ENCODE assay signal across 8 cellular contexts in the genomic region with DNA sequence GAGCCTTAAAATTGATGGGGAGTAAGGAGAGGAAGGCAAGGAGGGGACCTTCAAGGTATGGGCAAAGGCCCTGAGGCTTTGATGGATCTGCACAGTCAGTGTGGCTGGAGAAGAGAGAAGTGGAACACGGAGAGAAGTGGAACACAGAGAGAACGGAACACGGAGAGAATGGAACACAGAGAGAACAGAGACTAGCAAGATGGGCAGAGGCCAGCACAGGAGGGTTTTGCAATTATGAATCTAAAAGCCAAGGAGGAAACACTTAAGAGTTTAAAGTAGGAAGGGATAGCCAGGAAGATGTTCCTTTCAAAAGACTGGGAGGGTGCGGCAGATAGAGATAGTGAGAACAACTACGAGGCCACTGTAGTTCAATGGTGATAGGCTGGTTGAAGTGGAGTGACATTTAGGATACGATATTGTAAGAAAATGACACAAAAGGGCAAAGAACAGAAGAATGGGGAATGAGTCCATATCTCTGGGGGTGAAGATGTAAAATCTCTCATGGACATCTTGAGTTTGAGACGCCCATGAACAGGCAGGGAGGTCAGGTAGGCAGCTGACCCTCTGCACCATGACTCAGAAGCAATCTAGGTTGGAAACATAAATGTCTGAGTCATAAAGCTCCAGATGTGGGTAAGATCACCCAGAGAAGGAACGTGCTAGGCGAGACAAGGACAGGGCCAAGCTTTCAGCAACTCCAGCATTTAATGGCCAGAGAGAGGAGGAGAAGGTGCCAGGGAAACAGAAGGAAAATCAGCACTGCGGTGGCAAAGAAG. TPM values are rescaled to one million over a fixed set of nuclear protein-coding genes. Genes with fewer than 3 reads are reported as not detected.
DNase-seq lines count a peak whose midpoint lies in the region; ATAC-seq lines count a peak whose summit lies in the region.

No MANE protein-coding gene starts in this region.

- no peaks in the 10 kb centered on the region for H3K27me3 ChIP-seq in BLaER1 treated with 17β-estradiol and CSF1 and Interleukin-3, amounts not matched to agents 10 nM and 100 nM

- ATAC-seq in natural killer cell treated with Interleukin-12 subunit alpha and Interleukin-12 subunit beta and Interleukin-15 and Interleukin-18, amount 100 ng/mL, for 72 hours = peak in 1 of 2 donors; percentile 76
- ATAC-seq in HG02970 (IDR thresholded peaks at IDR 0.05; ENCODE audit: low FRiP score, unreplicated experiment) = no peak

- no peak overlapping the region for H3K4me3 ChIP-seq in BLaER1 treated with 17β-estradiol and CSF1 and Interleukin-3, amounts not matched to agents 10 nM and 100 nM

- H3K36me3 ChIP-seq in BLaER1 treated with 17β-estradiol and CSF1 and Interleukin-3, amounts not matched to agents 10 nM and 100 nM = peaks cover 72 to 100% (median 98%) of the 10 kb centered on the region in 11 experiments

- DNase-seq in LoVo (ENCODE audit: low spot score) (peak; percentile 74), dedifferentiated amniotic fluid mesenchymal stem cell (ENCODE audit: extremely low spot score) (peak; percentile 47), medulla oblongata (ENCODE audit: extremely low spot score) (no peak), NCI-H446 (lab: John Stamatoyannopoulos, UW) (no peak), hypothalamus (lab: John Stamatoyannopoulos, UW) (no peak)
- DNase-seq in natural killer cell treated with Interleukin-12 subunit alpha and Interleukin-12 subunit beta and Interleukin-15 and Interleukin-18, amount 100 ng/mL, for 72 hours (ENCODE audit: low spot score) = no peak

- no peaks in the 10 kb centered on the region for H3K27me3 Mint-ChIP-seq in natural killer cell treated with Interleukin-12 subunit alpha and Interleukin-12 subunit beta and Interleukin-15 and Interleukin-18, amount 100 ng/mL, for 72 hours

- H3K4me1 Mint-ChIP-seq in natural killer cell treated with Interleukin-12 subunit alpha and Interleukin-12 subunit beta and Interleukin-15 and Interleukin-18, amount 100 ng/mL, for 72 hours (ENCODE audit: low read depth in 2 of 2) = peaks cover 41% of the 10 kb centered on the region in 2 donors

- no peak overlapping the region for H3K9ac ChIP-seq in BLaER1 treated with 17β-estradiol and CSF1 and Interleukin-3, amounts not matched to agents 10 nM and 100 nM

- H3K4me2 ChIP-seq in BLaER1 treated with 17β-estradiol and CSF1 and Interleukin-3, amounts not matched to agents 10 nM and 100 nM = peak overlapping the region in 4 of 11 experiments; percentile 17 to 42 (median 38); a peak in 7 of 22 replicates

- peak overlapping the region; percentile 52 to 64 for H3K27ac Mint-ChIP-seq in natural killer cell treated with Interleukin-12 subunit alpha and Interleukin-12 subunit beta and Interleukin-15 and Interleukin-18, amount 100 ng/mL, for 72 hours

- peaks cover 95 to 100% (median 100%) of the 10 kb centered on the region in 11 experiments; a peak in 21 of 22 replicates for H4K20me1 ChIP-seq in BLaER1 treated with 17β-estradiol and CSF1 and Interleukin-3, amounts not matched to agents 10 nM and 100 nM

- H3K9me3 Mint-ChIP-seq in natural killer cell treated with Interleukin-12 subunit alpha and Interleukin-12 subunit beta and Interleukin-15 and Interleukin-18, amount 100 ng/mL, for 72 hours = no peaks in the 10 kb centered on the region

- peak overlapping the region in 7 of 11 experiments; percentile 9 to 49 (median 36); a peak in 7 of 22 replicates for H3K27ac ChIP-seq in BLaER1 treated with 17β-estradiol and CSF1 and Interleukin-3, amounts not matched to agents 10 nM and 100 nM

- H3K4me3 Mint-ChIP-seq in natural killer cell treated with Interleukin-12 subunit alpha and Interleukin-12 subunit beta and Interleukin-15 and Interleukin-18, amount 100 ng/mL, for 72 hours = peak overlapping the region; percentile 23

- peaks cover 0 to 69% (median 29%) of the 10 kb centered on the region in 10 experiments; a peak in 14 of 20 replicates for H3K4me1 ChIP-seq in BLaER1 treated with 17β-estradiol and CSF1 and Interleukin-3, amounts not matched to agents 10 nM and 100 nM

- H3K9me3 ChIP-seq in BLaER1 treated with 17β-estradiol and CSF1 and Interleukin-3, amounts not matched to agents 10 nM and 100 nM (replicated peaks in 1 of 11) = no peaks in the 10 kb centered on the region

- H3K36me3 Mint-ChIP-seq in natural killer cell treated with Interleukin-12 subunit alpha and Interleukin-12 subunit beta and Interleukin-15 and Interleukin-18, amount 100 ng/mL, for 72 hours = peaks cover 12% of the 10 kb centered on the region

RNA-seq across cellular contexts. Expression of a gene that starts 25.4 kb away (rescaled TPM):
- 10 to 100 TPM; 42.1 to 65.7 TPM for total RNA-seq in natural killer cell treated with Interleukin-12 subunit alpha and Interleukin-12 subunit beta and Interleukin-15 and Interleukin-18, amount 100 ng/mL, for 72 hours

Comparison
In these comparisons a context has a peak if more than half of its experiments do, and no peak if none do; other contexts are left out.
1. DNase-seq: peak in LoVo (single experiment) and dedifferentiated amniotic fluid mesenchymal stem cell (single experiment); none in natural killer cell treated with Interleukin-12 subunit alpha and Interleukin-12 subunit beta and Interleukin-15 and Interleukin-18, amount 100 ng/mL, for 72 hours (single experiment), medulla oblongata (single experiment), NCI-H446 (0 of 2) and hypothalamus (0 of 51).